ENCODE assay signal across 26 cellular contexts in the genomic region with DNA sequence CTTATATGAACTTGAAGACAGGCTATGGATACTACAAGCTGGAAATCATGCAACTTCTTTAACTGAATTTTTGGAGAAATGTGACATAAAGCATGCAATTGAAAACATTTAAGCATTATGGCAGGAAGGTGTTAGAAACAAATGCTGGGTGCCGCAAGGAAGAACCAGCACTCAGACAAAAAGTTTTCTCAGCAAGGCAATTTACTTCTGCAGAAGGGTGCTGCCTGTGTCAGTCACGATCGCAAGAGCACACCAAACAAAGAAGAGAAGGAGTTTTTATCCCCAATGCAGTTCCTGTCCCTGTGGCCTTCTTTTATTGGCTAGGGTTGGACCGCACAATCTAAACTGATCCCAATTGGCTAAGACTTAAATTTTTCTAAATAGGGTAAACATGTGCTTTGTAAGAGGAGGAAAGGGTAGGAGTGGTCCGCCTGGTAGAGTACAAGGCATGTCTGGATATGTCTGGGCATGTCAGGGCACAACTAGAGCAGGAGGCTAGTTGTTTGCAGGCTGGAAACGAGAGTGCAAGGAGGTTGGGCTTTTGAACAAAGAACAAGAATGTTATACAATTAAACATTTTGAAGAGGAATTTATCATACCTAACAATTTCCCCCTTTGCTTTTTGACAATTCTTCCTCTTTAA.
DNase-seq lines count a peak whose midpoint lies in the region; ATAC-seq and TF ChIP-seq lines count a peak whose summit lies in the region.
"Had no signal": no experiment of that assay in that cellular context is flagged by ENCODE, and none has a peak within 500 bp of the region (broad histone marks: within the 10 kb centered on the region; RNA-seq: fewer than 3 reads in every experiment).

No MANE protein-coding gene starts in this region.

- H3K27me3 Mint-ChIP-seq in H9 (ENCODE audit: low read depth) (peaks cover 4% of the 10 kb centered on the region; the same call in 1 of the 2 replicates), nephron progenitor cell (ENCODE audit: low read depth, poor library complexity) (peaks cover 5% of the 10 kb centered on the region), glutamatergic neuron (ENCODE audit: unreplicated experiment) (no peaks in the 10 kb centered on the region)

- peaks cover 28 to 61% (median 51%) of the 10 kb centered on the region in 3 experiments for H3K36me3 Mint-ChIP-seq in H9 (ENCODE audit: insufficient read depth in 1 of 3, low read depth in 3 of 3)
- peaks cover 41% of the 10 kb centered on the region for H3K36me3 Mint-ChIP-seq in nephron progenitor cell (ENCODE audit: low read depth)
- H3K36me3 Mint-ChIP-seq in glutamatergic neuron (ENCODE audit: unreplicated experiment), result peaks cover 13% of the 10 kb centered on the region

- H3K18ac ChIP-seq in H9 (ENCODE audit: insufficient read length, low read depth, low read length), result no peak overlapping the region

- intact Hi-C loops in OCI-LY7 (cut with micrococcal nuclease; ENCODE audit: unreplicated experiment) (no loop called here), mammary epithelial cell (cut with micrococcal nuclease) (no loop called here), right cardiac atrium (cut with DNase I) (no loop called here)

- no peak overlapping the region for H3K27ac Mint-ChIP-seq in H9
- H3K27ac Mint-ChIP-seq in nephron progenitor cell, result peak overlapping the region; percentile 70
- H3K27ac Mint-ChIP-seq in glutamatergic neuron (ENCODE audit: unreplicated experiment), result no peak overlapping the region
- H3K27ac Mint-ChIP-seq: activated CD4-positive, alpha-beta memory T cell treated with anti-CD3 and anti-CD28 coated beads for 36 hours; activated naive CD8-positive, alpha-beta T cell treated with anti-CD3 and anti-CD28 coated beads for 36 hours; naive thymus-derived CD4-positive, alpha-beta T cell; T-helper 1 cell treated with Interleukin-12 subunit alpha and Interleukin-12 subunit beta and Interleukin-4 antibody, amounts not matched to agents 30 μg/mL and 1 μg/mL, for 36 hours had no signal

- H3K27me3 ChIP-seq in H9 (ENCODE audit: insufficient read depth, low read length) (no peaks in the 10 kb centered on the region), mammary epithelial cell (ENCODE audit: insufficient read depth, low read length) (no peaks in the 10 kb centered on the region), Peyer's patch (no peaks in the 10 kb centered on the region), right cardiac atrium (ENCODE audit: control insufficient read depth, insufficient read depth) (no peaks in the 10 kb centered on the region)
- H3K27me3 ChIP-seq: ascending aorta, esophagus squamous epithelium, left lung, spleen had no signal

- no peaks in the 10 kb centered on the region for H3K79me2 ChIP-seq in H9 (ENCODE audit: insufficient read depth, low read length)
- no peaks in the 10 kb centered on the region for H3K79me2 ChIP-seq in OCI-LY7 (ENCODE audit: insufficient read depth, low read depth, low read length)
- no peaks in the 10 kb centered on the region for H3K79me2 ChIP-seq in mammary epithelial cell (ENCODE audit: insufficient read depth, low read length)

- H2BK15ac ChIP-seq in H9 (ENCODE audit: low read depth, low read length), result no peak overlapping the region

- no peak overlapping the region for H3K4ac ChIP-seq in H9 (ENCODE audit: low read depth, low read length)

- no peaks in the 10 kb centered on the region for H4K20me1 ChIP-seq in H9 (ENCODE audit: control insufficient read depth, insufficient read depth, insufficient read length)
- H4K20me1 ChIP-seq in OCI-LY7 (ENCODE audit: insufficient read depth, low read length), result no peaks in the 10 kb centered on the region
- no peaks in the 10 kb centered on the region for H4K20me1 ChIP-seq in mammary epithelial cell (ENCODE audit: insufficient read depth, low read length)

- BruUV-seq in OCI-LY7 (replicated peaks; lab: Mats Ljungman, UMichigan) (no TSS peak), mammary epithelial cell (replicated peaks; lab: Mats Ljungman, UMichigan) (no TSS peak)

- no peak overlapping the region for H2BK5ac ChIP-seq in H9 (ENCODE audit: insufficient read length, low read length)

- peaks cover 8 to 10% of the 10 kb centered on the region in 2 experiments for H3K4me1 Mint-ChIP-seq in H9
- peaks cover 9% of the 10 kb centered on the region for H3K4me1 Mint-ChIP-seq in nephron progenitor cell
- H3K4me1 Mint-ChIP-seq in glutamatergic neuron (ENCODE audit: low read depth, unreplicated experiment), result no peaks in the 10 kb centered on the region
- H3K4me1 Mint-ChIP-seq: mesothelial cell of epicardium; naive thymus-derived CD4-positive, alpha-beta T cell had no signal

- POLR2A ChIA-PET in OCI-LY7 (lab: Charles Lee), result no interaction called here

- no peak overlapping the region for H3K4me3 Mint-ChIP-seq in H9
- H3K4me3 Mint-ChIP-seq in nephron progenitor cell, result no peak overlapping the region
- H3K4me3 Mint-ChIP-seq in glutamatergic neuron (ENCODE audit: unreplicated experiment), result no peak overlapping the region
- H3K4me3 Mint-ChIP-seq: activated CD4-positive, alpha-beta memory T cell treated with anti-CD3 and anti-CD28 coated beads for 36 hours; activated naive CD8-positive, alpha-beta T cell treated with anti-CD3 and anti-CD28 coated beads for 36 hours; mesothelial cell of epicardium; naive thymus-derived CD4-positive, alpha-beta T cell; T-helper 1 cell treated with Interleukin-12 subunit alpha and Interleukin-12 subunit beta and Interleukin-4 antibody, amounts not matched to agents 30 μg/mL and 1 μg/mL, for 36 hours had no signal

- no peak overlapping the region for H4K5ac ChIP-seq in H9 (ENCODE audit: insufficient read length, low read depth, low read length)

- no peak overlapping the region for H3K4me3 ChIP-seq in OCI-LY7 (ENCODE audit: low read depth, low read length, poor library complexity, severe bottlenecking)
- no peak overlapping the region for H3K4me3 ChIP-seq in mammary epithelial cell (replicated peaks in 1 of 3; ENCODE audit: insufficient read depth in 1 of 3, low read depth in 2 of 3, low read length in 3 of 3)
- no peak overlapping the region for H3K4me3 ChIP-seq in Peyer's patch
- no peak overlapping the region for H3K4me3 ChIP-seq in right cardiac atrium (ENCODE audit: low read length)
- H3K4me3 ChIP-seq: ascending aorta, esophagus squamous epithelium, left lung, spleen had no signal

- H3K4me2 ChIP-seq in H9 (ENCODE audit: insufficient read depth, insufficient read length, low read length) (no peak overlapping the region), OCI-LY7 (ENCODE audit: low read length) (no peak overlapping the region), mammary epithelial cell (ENCODE audit: insufficient read depth, low read depth, low read length) (no peak overlapping the region)

- H3K79me1 ChIP-seq in H9 (ENCODE audit: insufficient read depth, low read depth, low read length, poor library complexity, severe bottlenecking), result no peaks in the 10 kb centered on the region

- no peak overlapping the region for H2BK120ac ChIP-seq in H9 (ENCODE audit: low read depth, low read length, poor library complexity, severe bottlenecking)

- H3K14ac ChIP-seq in H9 (ENCODE audit: insufficient read depth, low read length), result no peak overlapping the region

- H3K9me2 ChIP-seq in OCI-LY7 (ENCODE audit: insufficient read depth, low read length), result no peaks in the 10 kb centered on the region

- no peak overlapping the region for H4K8ac ChIP-seq in H9 (replicated peaks; ENCODE audit: insufficient read length, low read depth, low read length)

- CTCF ChIA-PET in OCI-LY7 (lab: Charles Lee; ENCODE audit: unreplicated experiment) (no interaction called here), mammary epithelial cell (lab: Charles Lee; ENCODE audit: low non-redundant PET) (no interaction called here)

- H2AK5ac ChIP-seq in H9 (ENCODE audit: insufficient read length, low read length), result no peak overlapping the region

- no peak for ATAC-seq in right cardiac atrium
- ATAC-seq: activated CD4-positive, CD25-positive, alpha-beta regulatory T cell treated with anti-CD3 and anti-CD28 coated beads, Interleukin-2, amount 50 U/mL, for 24 hours; left lung; naive thymus-derived CD4-positive, alpha-beta T cell had no signal

- H2AFZ ChIP-seq in H9 (ENCODE audit: low read length) (no peak overlapping the region), OCI-LY7 (ENCODE audit: low read length) (peak overlapping the region; percentile 41; the same call in 1 of the 2 replicates), mammary epithelial cell (ENCODE audit: low read depth, low read length) (no peak overlapping the region)

- peaks cover 42 to 49% of the 10 kb centered on the region in 2 experiments for H3K9me3 Mint-ChIP-seq in H9
- peaks cover 63% of the 10 kb centered on the region for H3K9me3 Mint-ChIP-seq in nephron progenitor cell
- H3K9me3 Mint-ChIP-seq in glutamatergic neuron (ENCODE audit: unreplicated experiment), result peaks cover 4% of the 10 kb centered on the region

- H3K9ac ChIP-seq in H9 (ENCODE audit: extremely low read depth, insufficient read length, low read length), result no peak overlapping the region
- no peak overlapping the region for H3K9ac ChIP-seq in mammary epithelial cell (ENCODE audit: insufficient read depth, low read length)

- no peaks in the 10 kb centered on the region for H3K23me2 ChIP-seq in H9 (ENCODE audit: insufficient read length, low read depth, low read length, poor library complexity, severe bottlenecking)

- no peak overlapping the region for H3K27ac ChIP-seq in H9 (ENCODE audit: insufficient read length, low read depth, low read length)
- no peak overlapping the region for H3K27ac ChIP-seq in OCI-LY7 (ENCODE audit: low read depth, low read length, poor library complexity, severe bottlenecking)
- H3K27ac ChIP-seq in mammary epithelial cell (ENCODE audit: insufficient read depth, low read depth, low read length), result peak overlapping the region; percentile 67
- no peak overlapping the region for H3K27ac ChIP-seq in Peyer's patch
- H3K27ac ChIP-seq in right cardiac atrium (ENCODE audit: low read length), result no peak overlapping the region

- H2BK20ac ChIP-seq in H9 (ENCODE audit: low read depth, low read length, poor library complexity, severe bottlenecking), result no peak overlapping the region

- dilution Hi-C loops in mammary epithelial cell (cut with HindIII; ENCODE audit: low sequenced_read_pairs), result no loop called here

- no peak overlapping the region for H3K56ac ChIP-seq in H9 (ENCODE audit: insufficient read length, low read depth, low read length)

- no peaks in the 10 kb centered on the region for H3K36me3 ChIP-seq in OCI-LY7 (ENCODE audit: insufficient read depth, low read length)
- no peaks in the 10 kb centered on the region for H3K36me3 ChIP-seq in mammary epithelial cell (ENCODE audit: insufficient read depth, low read length)
- no peaks in the 10 kb centered on the region for H3K36me3 ChIP-seq in Peyer's patch
- H3K36me3 ChIP-seq: ascending aorta, esophagus squamous epithelium, left lung, spleen had no signal

- H4K91ac ChIP-seq in H9 (ENCODE audit: insufficient read length, low read depth, low read length), result no peak overlapping the region

- no CpG with 5 or more reads among the region's 6 CpGs for WGBS in H9 (ENCODE audit: extremely low coverage, insufficient read length, low lambda C conversion rate)
- WGBS in mammary epithelial cell (ENCODE audit: low coverage, missing lambda C conversion rate), result 60% methylated on average over 6 of the region's 6 CpGs
- WGBS in right cardiac atrium, result 94% methylated on average over 6 of the region's 6 CpGs

- no peak overlapping the region for H3K23ac ChIP-seq in H9 (ENCODE audit: insufficient read length, low read depth, low read length)

- H3T11ph ChIP-seq in H9 (ENCODE audit: low read length), result no peak overlapping the region

- peak; percentile 64 for DNase-seq in H9
- DNase-seq in OCI-LY7 (ENCODE audit: low spot score), result no peak
- DNase-seq in mammary epithelial cell, result no peak
- no peak for DNase-seq in nephron progenitor cell
- no peak for DNase-seq in Peyer's patch
- no peak for DNase-seq in activated T-cell treated with anti-CD3 and anti-CD28 coated beads, Interleukin-2, amount 50 U/mL, for 48 hours
- no peak for DNase-seq in glutamatergic neuron
- DNase-seq in right cardiac atrium, result no peak
- DNase-seq: activated CD4-positive, alpha-beta memory T cell treated with anti-CD3 and anti-CD28 coated beads for 36 hours; activated effector memory CD4-positive, alpha-beta T cell treated with Interleukin-2 at 50 U/mL for 16 hours; activated naive CD8-positive, alpha-beta T cell treated with anti-CD3 and anti-CD28 coated beads for 36 hours; caudate nucleus; DMS53; esophagus squamous epithelium; GOT3; hippocampal formation; left lung; MV-4-11; naive thymus-derived CD4-positive, alpha-beta T cell; NCI-H1436 treated with DMSO at 0.1 percent for 48 hours; NCI-H510A; spleen had no signal

- peaks cover 27% of the 10 kb centered on the region for H3K9me3 ChIP-seq in H9 (ENCODE audit: control insufficient read depth, low read depth, low read length)
- peaks cover 17% of the 10 kb centered on the region; the same call in 1 of the 2 replicates for H3K9me3 ChIP-seq in OCI-LY7 (ENCODE audit: low read length)
- H3K9me3 ChIP-seq in mammary epithelial cell (replicated peaks; ENCODE audit: insufficient read depth, low read length), result peaks cover 36% of the 10 kb centered on the region
- H3K9me3 ChIP-seq in Peyer's patch, result peaks cover 0 to 8% (median 5%) of the 10 kb centered on the region in 4 donors
- no peaks in the 10 kb centered on the region for H3K9me3 ChIP-seq in right cardiac atrium (ENCODE audit: control insufficient read depth, low read length)

- in situ Hi-C loops in mammary epithelial cell (cut with MboI; ENCODE audit: low sequenced_read_pairs in 2 of 2), result no loop called here

- H3K4me1 ChIP-seq in H9 (ENCODE audit: insufficient read depth, low read length) (no peaks in the 10 kb centered on the region), OCI-LY7 (ENCODE audit: insufficient read depth, low read length, poor library complexity, severe bottlenecking) (no peaks in the 10 kb centered on the region), mammary epithelial cell (ENCODE audit: insufficient read depth, low read length) (peaks cover 5% of the 10 kb centered on the region), Peyer's patch (no peaks in the 10 kb centered on the region), right cardiac atrium (ENCODE audit: control insufficient read depth, insufficient read depth, low read length) (no peaks in the 10 kb centered on the region)
- H3K4me1 ChIP-seq: left lung, spleen had no signal

- no peak for TF ChIP-seq POLR2A in Peyer's patch (IDR thresholded peaks at IDR 0.05)

- no peak overlapping the region for H2BK12ac ChIP-seq in H9 (ENCODE audit: insufficient read length, low read depth, low read length)

- TF ChIP-seq CTCF in H9 (conservative IDR thresholded peaks at IDR 0.05) (no peak), OCI-LY7 (conservative IDR thresholded peaks at IDR 0.05; ENCODE audit: low read length) (no peak), mammary epithelial cell (conservative IDR thresholded peaks at IDR 0.05 in 1 of 2, IDR thresholded peaks at IDR 0.05 in 1 of 2; ENCODE audit: extremely low read depth in 1 of 2, insufficient read depth in 1 of 2, low read depth in 1 of 2, low read length in 2 of 2) (no peak), nephron progenitor cell (IDR thresholded peaks at IDR 0.05) (no peak), Peyer's patch (IDR thresholded peaks at IDR 0.05) (no peak), glutamatergic neuron (IDR thresholded peaks at IDR 0.05; ENCODE audit: partially characterized antibody, unreplicated experiment) (no peak)
